1 cellular context compared by ENCODE assay signal in the genomic region with DNA sequence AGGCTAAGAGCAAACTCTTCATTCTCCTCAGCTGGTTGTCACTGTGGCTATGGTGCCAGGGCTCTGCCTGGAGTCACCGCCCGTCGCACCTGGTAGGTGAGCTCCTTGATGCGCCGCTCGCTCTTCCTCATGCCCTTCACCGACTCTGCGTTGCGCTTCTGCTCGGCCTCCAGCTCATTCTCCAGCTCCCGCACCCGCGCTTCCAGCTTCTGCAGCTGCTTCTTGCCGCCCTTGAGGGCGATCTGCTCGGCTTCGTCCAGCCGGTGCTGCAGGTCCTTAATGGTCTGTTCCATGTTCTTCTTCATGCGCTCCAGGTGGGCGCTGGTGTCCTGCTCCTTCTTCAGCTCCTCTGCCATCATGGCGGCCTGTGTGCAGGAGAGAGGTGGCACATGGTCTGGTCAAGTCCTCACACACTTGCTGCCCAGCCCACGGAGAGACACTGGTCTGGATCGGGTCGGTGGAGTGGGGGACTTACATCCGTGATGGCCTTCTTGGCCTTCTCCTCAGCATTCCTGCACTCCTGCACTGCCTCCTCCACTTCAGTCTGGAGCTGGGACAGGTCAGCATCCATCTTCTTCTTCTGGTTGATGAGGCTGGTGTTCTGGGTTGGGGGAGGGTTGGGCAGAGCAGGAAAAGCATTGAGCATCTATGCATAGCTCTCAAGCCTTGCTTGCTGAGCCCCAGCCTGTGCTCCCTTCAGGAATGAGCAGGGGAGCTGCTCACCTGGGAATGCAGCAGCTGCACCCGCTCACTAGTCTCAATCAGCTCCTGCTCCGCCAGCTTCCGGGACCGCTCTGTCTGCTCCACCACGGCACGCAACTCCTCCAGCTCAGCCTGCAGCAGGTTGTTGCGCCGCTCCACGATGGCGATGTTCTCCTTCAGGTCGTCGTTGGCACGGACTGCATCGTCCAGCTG.
TF ChIP-seq lines count a peak whose summit lies in the region.

No MANE protein-coding gene starts in this region.

TF ChIP-seq in HepG2, 621 proteins besides CTCF, POLR2A, EP300 and RAD21:
- TF ChIP-seq, protein P1, sequence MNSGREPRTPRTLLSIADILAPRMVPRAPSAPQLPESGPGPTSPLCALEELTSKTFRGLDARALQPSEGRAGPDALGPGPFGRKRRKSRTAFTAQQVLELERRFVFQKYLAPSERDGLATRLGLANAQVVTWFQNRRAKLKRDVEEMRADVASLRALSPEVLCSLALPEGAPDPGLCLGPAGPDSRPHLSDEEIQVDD (CRISPR knock-in tag; IDR thresholded peaks at IDR 0.05; ENCODE audit: borderline replicate concordance) = 0 out of 2 replicates have a peak, but pooled peaks have one; percentile 8
- TF ChIP-seq, protein P2, sequence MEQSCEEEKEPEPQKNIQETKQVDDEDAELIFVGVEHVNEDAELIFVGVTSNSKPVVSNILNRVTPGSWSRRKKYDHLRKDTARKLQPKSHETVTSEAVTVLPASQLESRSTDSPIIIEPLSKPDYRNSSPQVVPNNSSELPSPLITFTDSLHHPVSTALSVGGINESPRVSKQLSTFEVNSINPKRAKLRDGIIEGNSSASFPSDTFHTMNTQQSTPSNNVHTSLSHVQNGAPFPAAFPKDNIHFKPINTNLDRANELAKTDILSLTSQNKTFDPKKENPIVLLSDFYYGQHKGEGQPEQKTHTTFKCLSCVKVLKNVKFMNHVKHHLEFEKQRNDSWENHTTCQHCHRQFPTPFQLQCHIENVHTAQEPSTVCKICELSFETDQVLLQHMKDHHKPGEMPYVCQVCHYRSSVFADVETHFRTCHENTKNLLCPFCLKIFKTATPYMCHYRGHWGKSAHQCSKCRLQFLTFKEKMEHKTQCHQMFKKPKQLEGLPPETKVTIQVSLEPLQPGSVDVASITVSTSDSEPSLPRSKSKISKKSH (CRISPR knock-in tag; IDR thresholded peaks at IDR 0.05; ENCODE audit: borderline replicate concordance) = peak; percentile 12; the same call in 1 of the 2 replicates
- TF ChIP-seq SATB2 (CRISPR knock-in tag; IDR thresholded peaks at IDR 0.05) = no peak
